29 cellular contexts compared by ENCODE assay signal in the genomic region with DNA sequence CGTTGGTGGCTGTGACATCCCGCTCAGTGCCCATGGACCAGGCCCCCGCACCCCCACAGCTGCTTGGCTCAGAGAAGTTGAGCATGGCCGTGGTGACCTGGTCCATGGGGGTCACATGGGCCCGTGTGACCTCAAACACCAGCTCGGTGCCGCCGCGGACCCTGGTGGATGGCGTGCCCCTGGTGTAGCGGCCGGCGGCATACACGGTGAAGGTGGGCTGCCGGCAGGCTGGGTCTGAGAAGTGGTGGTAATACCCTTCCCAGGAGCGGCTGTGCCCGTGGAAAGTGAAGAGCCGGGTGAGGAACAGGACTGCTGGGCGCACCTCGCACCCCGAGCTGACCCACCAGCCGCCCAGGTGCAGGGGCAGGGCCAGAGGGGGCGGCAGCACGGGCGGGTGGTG. TPM values are rescaled to one million over a fixed set of nuclear protein-coding genes. Genes with fewer than 3 reads are reported as not detected.
"Had no signal": no experiment of that assay in that cellular context is flagged by ENCODE, and none has a peak within 500 bp of the region (broad histone marks: within the 10 kb centered on the region; RNA-seq: fewer than 3 reads in every experiment).

No MANE protein-coding gene starts in this region.

- H3K9ac ChIP-seq: neural progenitor cell had no signal

- H3K27me3 ChIP-seq: foreskin keratinocyte, gastroesophageal sphincter, hepatocyte, neural progenitor cell, right atrium auricular region, thyroid gland had no signal

- H3K4me3 ChIP-seq: gastroesophageal sphincter, heart left ventricle, hepatocyte, left ventricle myocardium inferior, lower lobe of right lung, neural progenitor cell, prostate gland, right atrium auricular region, smooth muscle cell, stomach, thyroid gland had no signal

- H3K4me1 ChIP-seq: gastroesophageal sphincter, heart left ventricle, lower lobe of right lung, prostate gland, right atrium auricular region, stomach, thyroid gland had no signal

- H3K4me3 Mint-ChIP-seq: effector memory CD8-positive, alpha-beta T cell; memory B cell; nephron; stimulated activated effector memory CD8-positive, alpha-beta T cell treated with anti-CD3 and anti-CD28 coated beads, Interleukin-12 subunit alpha, Interleukin-12 subunit beta, amount 100 ng/mL, for 72 hours; type B pancreatic cell had no signal

- H2AFZ ChIP-seq: hepatocyte, neural progenitor cell had no signal

- H3K79me2 ChIP-seq: hepatocyte had no signal

- H3K36me3 Mint-ChIP-seq: memory B cell; neural progenitor cell; stimulated activated effector memory CD8-positive, alpha-beta T cell treated with anti-CD3 and anti-CD28 coated beads, Interleukin-12 subunit alpha, Interleukin-12 subunit beta, amount 100 ng/mL, for 72 hours had no signal

- FAIRE-seq: urothelium cell line had no signal

- H3K27ac Mint-ChIP-seq: effector memory CD8-positive, alpha-beta T cell; memory B cell; nephron; type B pancreatic cell had no signal

- DNase-seq: cerebellar nuclear complex; cortex of kidney; effector memory CD8-positive, alpha-beta T cell; heart left ventricle; kidney glomerular epithelial cell; left colon; left ventricle myocardium inferior; lower lobe of right lung; nucleus accumbens; stimulated activated CD4-positive, alpha-beta T cell treated with anti-CD3 and anti-CD28 coated beads, Interleukin-2, amount 100 ng/mL, for 24 hours; stimulated activated CD4-positive, alpha-beta T cell treated with anti-CD3 and anti-CD28 coated beads, Interleukin-4, amount 100 ng/mL, for 24 hours; stimulated activated naive CD4-positive, alpha-beta T cell treated with Interleukin-2 at 50 U/mL for 16 hours; stomach; thyroid gland had no signal

- H3K9me3 ChIP-seq: gastroesophageal sphincter, heart left ventricle, left ventricle myocardium inferior, lower lobe of right lung, prostate gland, right atrium auricular region, stomach, thyroid gland had no signal

- H3K27me3 Mint-ChIP-seq: effector memory CD8-positive, alpha-beta T cell; type B pancreatic cell had no signal

- H3K9me3 Mint-ChIP-seq: effector memory CD8-positive, alpha-beta T cell; memory B cell; neural progenitor cell; stimulated activated effector memory CD8-positive, alpha-beta T cell treated with anti-CD3 and anti-CD28 coated beads, Interleukin-12 subunit alpha, Interleukin-12 subunit beta, amount 100 ng/mL, for 72 hours; type B pancreatic cell had no signal

- H3K36me3 ChIP-seq: heart left ventricle, left ventricle myocardium inferior, lower lobe of right lung, neural progenitor cell, prostate gland, right atrium auricular region, stomach, thyroid gland had no signal

- H3K27ac ChIP-seq: gastroesophageal sphincter, heart left ventricle, hepatocyte, left ventricle myocardium inferior, lower lobe of right lung, neural progenitor cell, prostate gland, right atrium auricular region, stomach, thyroid gland had no signal

- H3K4me2 ChIP-seq: hepatocyte, neural progenitor cell, smooth muscle cell had no signal

RNA-seq across cellular contexts. Expression of gene APCDD1L, which starts 54.1 kb away (rescaled TPM):
- total RNA-seq: dermis microvascular lymphatic vessel endothelial cell, lower lobe of right lung, mononuclear cell, temporal lobe had no signal
- polyA plus RNA-seq: hepatocyte had no signal
